Comparison of ENCODE assay signal across 15 cellular contexts in genomic region chr9:18947772-18948391, GRCh38.
DNase-seq lines count a peak whose midpoint lies in the region; ATAC-seq and TF ChIP-seq lines count a peak whose summit lies in the region.
"Had no signal": no experiment of that assay in that cellular context is flagged by ENCODE, and none has a peak within 500 bp of the region (broad histone marks: within the 10 kb centered on the region; RNA-seq: fewer than 3 reads in every experiment).

No MANE protein-coding gene starts in this region.

- H3K27ac ChIP-seq in BLaER1 treated with 17β-estradiol and CSF1 and Interleukin-3, amounts not matched to agents 10 nM and 100 nM, result peak overlapping the region; percentile 59 to 96 (median 91); a peak in 21 of 22 replicates
- no peak overlapping the region for H3K27ac ChIP-seq in endodermal cell (ENCODE audit: low read depth, low read length)
- no peak overlapping the region for H3K27ac ChIP-seq in coronary artery
- H3K27ac ChIP-seq: thyroid gland had no signal

- 91 to 100% methylated on average over 2 to 5 of the region's 5 CpGs for WGBS in endodermal cell (ENCODE audit: insufficient coverage in 1 of 2, insufficient read length in 1 of 2), 2 experiments

- ATAC-seq in HG02840 (IDR thresholded peaks at IDR 0.05; ENCODE audit: low FRiP score, unreplicated experiment), result no peak

- H3K4me1 Mint-ChIP-seq in endodermal cell, result no peaks in the 10 kb centered on the region
- H3K4me1 Mint-ChIP-seq in activated CD4-positive, alpha-beta T cell treated with anti-CD3 and anti-CD28 coated beads, Interleukin-2, amount 10 ng/mL, durations not matched to agents 24 days and 14 days, result no peaks in the 10 kb centered on the region
- H3K4me1 Mint-ChIP-seq: mesothelial cell of epicardium had no signal

- H3K9me3 Mint-ChIP-seq in endodermal cell, result no peaks in the 10 kb centered on the region
- H3K9me3 Mint-ChIP-seq in activated CD4-positive, alpha-beta T cell treated with anti-CD3 and anti-CD28 coated beads, Interleukin-2, amount 10 ng/mL, durations not matched to agents 24 days and 14 days, result no peaks in the 10 kb centered on the region
- H3K9me3 Mint-ChIP-seq: activated T-helper 2 cell treated with anti-CD3 and anti-CD28 coated beads, Interferon-gamma antibody, Interleukin-2, Interleukin-4, amounts not matched to agents 10 μg/mL and 5 μg/mL and 100 μg/mL, durations not matched to agents 14 hours and 24 hours and 36 hours; HFFc6; mesothelial cell of epicardium had no signal

- H3K4me3 ChIP-seq in BLaER1 treated with 17β-estradiol and CSF1 and Interleukin-3, amounts not matched to agents 10 nM and 100 nM, result peak overlapping the region in 1 of 10 experiments; percentile 20; a peak in 2 of 20 replicates
- no peak overlapping the region for H3K4me3 ChIP-seq in HFF-Myc (replicated peaks; ENCODE audit: low read depth, low read length)
- H3K4me3 ChIP-seq in endodermal cell (ENCODE audit: low read length), result no peak overlapping the region
- H3K4me3 ChIP-seq in coronary artery, result no peak overlapping the region
- H3K4me3 ChIP-seq: thyroid gland had no signal

- peaks cover 0 to 23% (median 6%) of the 10 kb centered on the region in 11 experiments; a peak in 9 of 22 replicates for H3K9me3 ChIP-seq in BLaER1 treated with 17β-estradiol and CSF1 and Interleukin-3, amounts not matched to agents 10 nM and 100 nM (replicated peaks in 1 of 11)
- H3K9me3 ChIP-seq in endodermal cell (ENCODE audit: control insufficient read depth, low read length), result no peaks in the 10 kb centered on the region
- H3K9me3 ChIP-seq: thyroid gland had no signal

- peak overlapping the region; percentile 56 to 90 (median 82) for H3K4me2 ChIP-seq in BLaER1 treated with 17β-estradiol and CSF1 and Interleukin-3, amounts not matched to agents 10 nM and 100 nM

- no peaks in the 10 kb centered on the region for H3K36me3 Mint-ChIP-seq in endodermal cell (ENCODE audit: low read depth)
- H3K36me3 Mint-ChIP-seq in activated CD4-positive, alpha-beta T cell treated with anti-CD3 and anti-CD28 coated beads, Interleukin-2, amount 10 ng/mL, durations not matched to agents 24 days and 14 days (ENCODE audit: low read depth), result no peaks in the 10 kb centered on the region
- H3K36me3 Mint-ChIP-seq: mesothelial cell of epicardium had no signal

- DNase-seq in HFF-Myc (ENCODE audit: extremely low read depth, low read depth), result peak; percentile 17
- peak; percentile 90 for DNase-seq in NCI-H2227 treated with DMSO at 0.1 percent for 48 hours (lab: John Stamatoyannopoulos, UW)
- no peak for DNase-seq in endodermal cell
- no peak for DNase-seq in coronary artery (ENCODE audit: low spot score)
- DNase-seq in activated CD4-positive, alpha-beta T cell treated with anti-CD3 and anti-CD28 coated beads, Interleukin-2, amount 10 ng/mL, durations not matched to agents 24 days and 14 days, result no peak
- no peak for DNase-seq in cerebellar nuclear complex (lab: John Stamatoyannopoulos, UW)
- DNase-seq: HFFc6, hypothalamus, NCI-H1436, retina, thyroid gland had no signal

- intact Hi-C loops in activated CD4-positive, alpha-beta T cell treated with anti-CD3 and anti-CD28 coated beads, Interleukin-2, amount 10 ng/mL, durations not matched to agents 24 days and 14 days (cut with micrococcal nuclease), result no loop called here

- H3K27me3 Mint-ChIP-seq in endodermal cell (ENCODE audit: insufficient read depth), result no peaks in the 10 kb centered on the region
- H3K27me3 Mint-ChIP-seq in activated CD4-positive, alpha-beta T cell treated with anti-CD3 and anti-CD28 coated beads, Interleukin-2, amount 10 ng/mL, durations not matched to agents 24 days and 14 days, result peaks cover 3% of the 10 kb centered on the region

- H4K20me1 ChIP-seq in BLaER1 treated with 17β-estradiol and CSF1 and Interleukin-3, amounts not matched to agents 10 nM and 100 nM, result no peaks in the 10 kb centered on the region

- H3K4me3 Mint-ChIP-seq in endodermal cell, result no peak overlapping the region
- H3K4me3 Mint-ChIP-seq in activated CD4-positive, alpha-beta T cell treated with anti-CD3 and anti-CD28 coated beads, Interleukin-2, amount 10 ng/mL, durations not matched to agents 24 days and 14 days, result no peak overlapping the region
- H3K4me3 Mint-ChIP-seq: HFFc6, mesothelial cell of epicardium had no signal

- peak overlapping the region in 10 of 11 experiments; percentile 36 to 80 (median 74); a peak in 20 of 22 replicates for H3K9ac ChIP-seq in BLaER1 treated with 17β-estradiol and CSF1 and Interleukin-3, amounts not matched to agents 10 nM and 100 nM
- H3K9ac ChIP-seq in endodermal cell (ENCODE audit: extremely low read depth, low read length, poor library complexity, severe bottlenecking), result no peak overlapping the region

- peaks cover 33 to 83% (median 63%) of the 10 kb centered on the region in 10 experiments for H3K4me1 ChIP-seq in BLaER1 treated with 17β-estradiol and CSF1 and Interleukin-3, amounts not matched to agents 10 nM and 100 nM
- no peaks in the 10 kb centered on the region for H3K4me1 ChIP-seq in endodermal cell (ENCODE audit: control insufficient read depth, insufficient read depth, low read length)

- H3K27me3 ChIP-seq in BLaER1 treated with 17β-estradiol and CSF1 and Interleukin-3, amounts not matched to agents 10 nM and 100 nM, result no peaks in the 10 kb centered on the region
- H3K27me3 ChIP-seq in endodermal cell (ENCODE audit: control insufficient read depth, insufficient read depth, low read length, poor library complexity, severe bottlenecking), result peaks cover 5% of the 10 kb centered on the region
- H3K27me3 ChIP-seq: thyroid gland had no signal

- TF ChIP-seq CTCF in HFF-Myc (IDR thresholded peaks at IDR 0.05; ENCODE audit: low read depth, low read length, missing control alignments), result no peak
- TF ChIP-seq CTCF in endodermal cell (conservative IDR thresholded peaks at IDR 0.05), result peak; percentile 41
- no peak for TF ChIP-seq CTCF in coronary artery (IDR thresholded peaks at IDR 0.05)

- no peak overlapping the region for H3K27ac Mint-ChIP-seq in endodermal cell
- H3K27ac Mint-ChIP-seq in activated CD4-positive, alpha-beta T cell treated with anti-CD3 and anti-CD28 coated beads, Interleukin-2, amount 10 ng/mL, durations not matched to agents 24 days and 14 days, result no peak overlapping the region
- H3K27ac Mint-ChIP-seq: activated T-helper 2 cell treated with anti-CD3 and anti-CD28 coated beads, Interferon-gamma antibody, Interleukin-2, Interleukin-4, amounts not matched to agents 10 μg/mL and 5 μg/mL and 100 μg/mL, durations not matched to agents 14 hours and 24 hours and 36 hours; HFFc6; mesothelial cell of epicardium had no signal

- H3K36me3 ChIP-seq in BLaER1 treated with 17β-estradiol and CSF1 and Interleukin-3, amounts not matched to agents 10 nM and 100 nM, result no peaks in the 10 kb centered on the region
- H3K36me3 ChIP-seq in endodermal cell (ENCODE audit: control insufficient read depth, insufficient read depth, low read length), result no peaks in the 10 kb centered on the region
- H3K36me3 ChIP-seq: thyroid gland had no signal

Comparison
In these comparisons a context has a peak if more than half of its experiments do, and no peak if none do; other contexts are left out.
1. H3K27ac ChIP-seq: peak in BLaER1 treated with 17β-estradiol and CSF1 and Interleukin-3, amounts not matched to agents 10 nM and 100 nM (11 of 11); none in endodermal cell (single experiment) and coronary artery (0 of 2).
2. DNase-seq: peak in HFF-Myc (single experiment) and NCI-H2227 treated with DMSO at 0.1 percent for 48 hours (single experiment); none in endodermal cell (single experiment), coronary artery (single experiment), activated CD4-positive, alpha-beta T cell treated with anti-CD3 and anti-CD28 coated beads, Interleukin-2, amount 10 ng/mL, durations not matched to agents 24 days and 14 days (single experiment) and cerebellar nuclear complex (0 of 2).